In genomic region chr7:19773361-19773760, GRCh38 we compare ENCODE assay signal across 10 cellular contexts. TPM values are rescaled to one million over a fixed set of nuclear protein-coding genes. Genes with fewer than 3 reads are reported as not detected.
A peak's percentile ranks its signal among the peaks of the same experiment; 100 is the strongest.
DNase-seq lines count a peak whose midpoint lies in the region; ATAC-seq and TF ChIP-seq lines count a peak whose summit lies in the region.
"Had no signal": no experiment of that assay in that cellular context is flagged by ENCODE, and none has a peak within 500 bp of the region (broad histone marks: within the 10 kb centered on the region; RNA-seq: fewer than 3 reads in every experiment).

Gene TMEM196, minus strand, starts transcription at chr7:19773617. Its CDS starts 921 bp downstream, at chr7:19772696.

- no peak within 1 kb of the TSS for H3K27ac ChIP-seq in ACC112 (ENCODE audit: low read depth, low read length)

- H3K4me3 ChIP-seq in ACC112 (ENCODE audit: low read depth, low read length) (peak within 1 kb of the TSS; percentile 76), epithelial cell of proximal tubule (ENCODE audit: low read depth, low read length) (peak within 1 kb of the TSS; percentile 61)

- H3K27ac Mint-ChIP-seq in neural crest cell (ENCODE audit: unreplicated experiment), result peak within 1 kb of the TSS; percentile 94
- H3K27ac Mint-ChIP-seq: activated CD4-positive, alpha-beta memory T cell treated with anti-CD3 and anti-CD28 coated beads, Interleukin-2, amount 10 ng/mL, durations not matched to agents 7 days and 5 days had no signal

- DNase-seq in NCI-H345 treated with DMSO at 0.1 percent for 48 hours (lab: John Stamatoyannopoulos, UW; ENCODE audit: unreplicated experiment), result peak; percentile 42
- no peak for DNase-seq in epithelial cell of proximal tubule (ENCODE audit: low read depth)
- peak; percentile 16 for DNase-seq in neural crest cell (ENCODE audit: low read depth, low spot score)
- no peak for DNase-seq in stimulated activated CD4-positive, alpha-beta T cell treated with anti-CD3 and anti-CD28 coated beads, Interleukin-4, amount 100 ng/mL, for 24 hours
- DNase-seq in dermis blood vessel endothelial cell, result no peak
- DNase-seq: activated CD4-positive, alpha-beta memory T cell treated with anti-CD3 and anti-CD28 coated beads, Interleukin-2, amount 10 ng/mL, durations not matched to agents 7 days and 5 days; Kasumi-1 had no signal

- no peaks in the 10 kb centered on the region for H3K36me3 Mint-ChIP-seq in neural crest cell (ENCODE audit: low read depth)

- no peaks in the 10 kb centered on the region for H3K9me3 Mint-ChIP-seq in neural crest cell
- H3K9me3 Mint-ChIP-seq: activated CD4-positive, alpha-beta memory T cell treated with anti-CD3 and anti-CD28 coated beads, Interleukin-2, amount 10 ng/mL, durations not matched to agents 7 days and 5 days had no signal

- peaks cover 8% of the 10 kb centered on the region; the same call in 1 of the 2 replicates for H3K27me3 ChIP-seq in ACC112 (ENCODE audit: insufficient read depth, low read length)

- H3K4me1 ChIP-seq in ACC112 (ENCODE audit: control insufficient read depth, insufficient read depth, low read length, unreplicated experiment), result no peaks in the 10 kb centered on the region

- H3K79me2 ChIP-seq in ACC112 (ENCODE audit: control insufficient read depth, insufficient read depth, low read length, unreplicated experiment), result no peaks in the 10 kb centered on the region

- peaks cover 21% of the 10 kb centered on the region for H3K4me1 Mint-ChIP-seq in neural crest cell

- peaks cover 49% of the 10 kb centered on the region for H3K27me3 Mint-ChIP-seq in neural crest cell (ENCODE audit: low read depth)

- peak within 1 kb of the TSS; percentile 89 for H3K4me3 Mint-ChIP-seq in neural crest cell
- H3K4me3 Mint-ChIP-seq: activated CD4-positive, alpha-beta memory T cell treated with anti-CD3 and anti-CD28 coated beads, Interleukin-2, amount 10 ng/mL, durations not matched to agents 7 days and 5 days had no signal

- TF ChIP-seq CTCF in epithelial cell of proximal tubule (conservative IDR thresholded peaks at IDR 0.05; ENCODE audit: low read depth, low read length), result no peak
- TF ChIP-seq CTCF in neural crest cell (conservative IDR thresholded peaks at IDR 0.05), result no peak

- peak within 1 kb of the TSS; percentile 33 for H2AFZ ChIP-seq in ACC112 (ENCODE audit: low read length, unreplicated experiment)

- H3K36me3 ChIP-seq in ACC112 (ENCODE audit: insufficient read depth, low read length), result no peaks in the 10 kb centered on the region

- no peak for ATAC-seq in HG03520 (IDR thresholded peaks at IDR 0.05; ENCODE audit: unreplicated experiment)
- ATAC-seq in GM18861 (IDR thresholded peaks at IDR 0.05; ENCODE audit: unreplicated experiment), result no peak

RNA-seq across cellular contexts. Expression of gene TMEM196, which starts in this region (rescaled TPM):
- total RNA-seq in epithelial cell of proximal tubule (not detected in 2 replicates), neural crest cell (0.55 and 0.65 TPM in 2 replicates), dermis blood vessel endothelial cell (not detected in 2 replicates)
- total RNA-seq: activated CD4-positive, alpha-beta memory T cell treated with anti-CD3 and anti-CD28 coated beads, Interleukin-2, amount 10 ng/mL, durations not matched to agents 7 days and 5 days had no signal

Comparison
In these comparisons a context has a peak if more than half of its experiments do, and no peak if none do; other contexts are left out.
1. Peak in DNase-seq in neural crest cell; RNA of the gene not detected or under 1 TPM.